ENCODE assay signal across 9 cellular contexts in genomic region chr7:153190452-153190851, GRCh38.
A peak's percentile ranks its signal among the peaks of the same experiment; 100 is the strongest.
DNase-seq lines count a peak whose midpoint lies in the region; ATAC-seq and TF ChIP-seq lines count a peak whose summit lies in the region.
"Had no signal": no experiment of that assay in that cellular context is flagged by ENCODE, and none has a peak within 500 bp of the region (broad histone marks: within the 10 kb centered on the region; RNA-seq: fewer than 3 reads in every experiment).

No MANE protein-coding gene starts in this region.

- no peaks in the 10 kb centered on the region for H3K9me3 Mint-ChIP-seq in endodermal cell
- H3K9me3 Mint-ChIP-seq: CD4-positive, alpha-beta T cell had no signal

- H3K36me3 Mint-ChIP-seq in endodermal cell (ENCODE audit: low read depth) = no peaks in the 10 kb centered on the region

- intact Hi-C loops in vagina (cut with DNase I) = no loop called here

- 50 to 72% methylated on average over 2 to 3 of the region's 3 CpGs for WGBS in endodermal cell (ENCODE audit: insufficient coverage in 1 of 2, insufficient read length in 1 of 2), 2 experiments

- H3K4me1 ChIP-seq in endodermal cell (ENCODE audit: control insufficient read depth, insufficient read depth, low read length) = no peaks in the 10 kb centered on the region
- H3K4me1 ChIP-seq in vagina = no peaks in the 10 kb centered on the region

- TF ChIP-seq CTCF in endodermal cell (conservative IDR thresholded peaks at IDR 0.05) = no peak
- TF ChIP-seq CTCF in vagina (IDR thresholded peaks at IDR 0.05) = no peak

- peak; percentile 2 for DNase-seq in DMS114 treated with DMSO at 0.1 percent for 48 hours (lab: John Stamatoyannopoulos, UW; ENCODE audit: unreplicated experiment)
- peak; percentile 82 for DNase-seq in endodermal cell
- no peak for DNase-seq in vagina (ENCODE audit: extremely low spot score in 2 of 2)
- no peak for DNase-seq in NOMO-1 treated with DMSO at 0.1 percent for 48 hours (lab: John Stamatoyannopoulos, UW; ENCODE audit: unreplicated experiment)
- DNase-seq in putamen (ENCODE audit: low spot score) = no peak
- DNase-seq: CD4-positive, alpha-beta T cell had no signal

- H3K27ac ChIP-seq in endodermal cell (ENCODE audit: low read depth, low read length) (no peak overlapping the region), vagina (no peak overlapping the region)

- no peaks in the 10 kb centered on the region for H3K4me1 Mint-ChIP-seq in endodermal cell

- TF ChIP-seq POLR2A in vagina (IDR thresholded peaks at IDR 0.05) = no peak

- no peak overlapping the region for H3K27ac Mint-ChIP-seq in endodermal cell
- H3K27ac Mint-ChIP-seq: CD4-positive, alpha-beta T cell had no signal

- no peaks in the 10 kb centered on the region for H3K9me3 ChIP-seq in endodermal cell (ENCODE audit: control insufficient read depth, low read length)
- H3K9me3 ChIP-seq in vagina = no peaks in the 10 kb centered on the region

- H3K9ac ChIP-seq in endodermal cell (ENCODE audit: extremely low read depth, low read length, poor library complexity, severe bottlenecking) = no peak overlapping the region

- ATAC-seq in GM21381 (IDR thresholded peaks at IDR 0.05; ENCODE audit: unreplicated experiment) (peak; percentile 67), HG03565 (IDR thresholded peaks at IDR 0.05; ENCODE audit: unreplicated experiment) (peak; percentile 65), HG02571 (IDR thresholded peaks at IDR 0.05; ENCODE audit: unreplicated experiment) (no peak)

- H3K27me3 ChIP-seq in endodermal cell (ENCODE audit: control insufficient read depth, insufficient read depth, low read length, poor library complexity, severe bottlenecking) (no peaks in the 10 kb centered on the region), vagina (no peaks in the 10 kb centered on the region)

- H3K36me3 ChIP-seq in endodermal cell (ENCODE audit: control insufficient read depth, insufficient read depth, low read length) (no peaks in the 10 kb centered on the region), vagina (no peaks in the 10 kb centered on the region)

- no peak overlapping the region for H3K4me3 ChIP-seq in endodermal cell (ENCODE audit: low read length)
- no peak overlapping the region for H3K4me3 ChIP-seq in vagina

- no peaks in the 10 kb centered on the region for H3K27me3 Mint-ChIP-seq in endodermal cell (ENCODE audit: insufficient read depth)
- H3K27me3 Mint-ChIP-seq: CD4-positive, alpha-beta T cell had no signal

- no peak overlapping the region for H3K4me3 Mint-ChIP-seq in endodermal cell
- H3K4me3 Mint-ChIP-seq: CD4-positive, alpha-beta T cell had no signal

Comparison
In these comparisons a context has a peak if more than half of its experiments do, and no peak if none do; other contexts are left out.
1. DNase-seq: peak in DMS114 treated with DMSO at 0.1 percent for 48 hours (single experiment) and endodermal cell (single experiment); none in vagina (0 of 2), NOMO-1 treated with DMSO at 0.1 percent for 48 hours (single experiment) and putamen (single experiment).